16 cellular contexts compared by ENCODE assay signal in genomic region chr9:92736816-92737606, GRCh38. TPM values are rescaled to one million over a fixed set of nuclear protein-coding genes. Genes with fewer than 3 reads are reported as not detected.
A peak's percentile ranks its signal among the peaks of the same experiment; 100 is the strongest.
DNase-seq lines count a peak whose midpoint lies in the region; ATAC-seq, FAIRE-seq and TF ChIP-seq lines count a peak whose summit lies in the region.
"Had no signal": no experiment of that assay in that cellular context is flagged by ENCODE, and none has a peak within 500 bp of the region (broad histone marks: within the 10 kb centered on the region; RNA-seq: fewer than 3 reads in every experiment).

No MANE protein-coding gene starts in this region.

- TF ChIP-seq POLR2A in IMR-90 (IDR thresholded peaks at IDR 0.05; ENCODE audit: low read depth, low read length), result no peak

- peaks cover 14% of the 10 kb centered on the region for H3K4me1 ChIP-seq in IMR-90 (ENCODE audit: control insufficient read depth, insufficient read depth, low read length)
- H3K4me1 ChIP-seq in naive thymus-derived CD4-positive, alpha-beta T cell (ENCODE audit: control insufficient read depth in 2 of 2, insufficient read depth in 2 of 2, low read length in 2 of 2), result peaks cover 0 to 16% of the 10 kb centered on the region in 2 donors

- peak overlapping the region; percentile 34 for H2AK9ac ChIP-seq in IMR-90 (replicated peaks; ENCODE audit: low read depth, low read length, poor library complexity)

- no peak for TF ChIP-seq RAD21 in IMR-90 (IDR thresholded peaks at IDR 0.05; ENCODE audit: low read length)

- H3K36me3 Mint-ChIP-seq in CD14-positive monocyte, result peaks cover 1 to 9% of the 10 kb centered on the region in 2 donors
- peaks cover 0 to 4% (median 0%) of the 10 kb centered on the region in 5 donors for H3K36me3 Mint-ChIP-seq in naive thymus-derived CD4-positive, alpha-beta T cell

- in situ Hi-C loops in IMR-90 (cut with MboI; ENCODE audit: low sequenced_read_pairs) (no loop called here), astrocyte of the spinal cord (cut with HindIII; ENCODE audit: low sequenced_read_pairs) (no loop called here)

- FAIRE-seq in RCC 7860 (lab: Jason Lieb, UNC), result no peak
- FAIRE-seq: GM12891 had no signal

- H4K20me1 ChIP-seq in IMR-90 (ENCODE audit: insufficient read depth, low read length), result peaks cover 67% of the 10 kb centered on the region

- no peak overlapping the region for H2AFZ ChIP-seq in IMR-90 (replicated peaks; ENCODE audit: low read length, poor library complexity)

- H3K4ac ChIP-seq in IMR-90 (ENCODE audit: low read depth, low read length), result no peak overlapping the region

- no TSS peak for BruUV-seq in IMR-90 (replicated peaks; lab: Mats Ljungman, UMichigan)

- peaks cover 52% of the 10 kb centered on the region for H3K9me1 ChIP-seq in IMR-90 (ENCODE audit: insufficient read depth, low read length)

- H3K36me3 ChIP-seq in IMR-90 (ENCODE audit: control insufficient read depth, insufficient read depth, low read length), result no peaks in the 10 kb centered on the region
- H3K36me3 ChIP-seq in naive thymus-derived CD4-positive, alpha-beta T cell (ENCODE audit: control insufficient read depth in 2 of 3, insufficient read depth in 3 of 3, low read length in 3 of 3), result no peaks in the 10 kb centered on the region
- H3K36me3 ChIP-seq: ovary had no signal

- TF ChIP-seq CTCF in CD14-positive monocyte (IDR thresholded peaks at IDR 0.05), result no peak
- no peak for TF ChIP-seq CTCF in IMR-90 (conservative IDR thresholded peaks at IDR 0.05; ENCODE audit: low read depth, low read length)
- TF ChIP-seq CTCF in astrocyte of the spinal cord (IDR thresholded peaks at IDR 0.05; ENCODE audit: low read depth, low read length), result no peak

- DNase-seq in CD14-positive monocyte (ENCODE audit: low spot score) (no peak), IMR-90 (peak; percentile 28), astrocyte of the spinal cord (ENCODE audit: low read depth, low spot score) (peak; percentile 22), RCC 7860 (ENCODE audit: low spot score) (no peak), ureter (ENCODE audit: low spot score) (no peak)
- no peak for DNase-seq in naive thymus-derived CD4-positive, alpha-beta T cell
- DNase-seq in activated CD8-positive, alpha-beta memory T cell treated with anti-CD3 and anti-CD28 coated beads, Interleukin-2, amount 50 U/mL, for 4 hours, result no peak
- DNase-seq: activated CD4-positive, CD25-positive, alpha-beta regulatory T cell treated with anti-CD3 and anti-CD28 coated beads, Interleukin-2, amount 50 U/mL, for 72 hours; activated T-cell treated with anti-CD3 and anti-CD28 coated beads, Interleukin-2, amount 50 U/mL, for 48 hours; cerebellar nuclear complex; GOT3; NCI-H2171 had no signal

- no peak overlapping the region for H3K18ac ChIP-seq in IMR-90 (ENCODE audit: low read depth, low read length)

- no peaks in the 10 kb centered on the region for H3K27me3 Mint-ChIP-seq in CD14-positive monocyte (ENCODE audit: low read depth in 3 of 3)
- H3K27me3 Mint-ChIP-seq in naive thymus-derived CD4-positive, alpha-beta T cell, result no peaks in the 10 kb centered on the region

- CTCF ChIA-PET in IMR-90 (lab: Yijun Ruan, JAX), result interaction anchor here (0.9 kb wide), 1 partner anchor 54 kb away, joined by 3 read pairs; no protein-coding TSS in a partner anchor
- CTCF ChIA-PET in naive thymus-derived CD4-positive, alpha-beta T cell (lab: Charles Lee), result interaction anchor here (0.7 to 1.0 kb wide), 2 partner anchors 23 to 850 kb away, joined by 3 read pairs; no protein-coding TSS in a partner anchor

- no CpG with 5 or more reads among the region's 10 CpGs for WGBS in IMR-90 (ENCODE audit: extremely low coverage in 2 of 2, insufficient read length in 1 of 2), 2 experiments

- peak overlapping the region in 4 of 7 donors; percentile 15 to 80 (median 43) for H3K27ac Mint-ChIP-seq in CD14-positive monocyte
- H3K27ac Mint-ChIP-seq in naive thymus-derived CD4-positive, alpha-beta T cell, result peak overlapping the region in 5 of 9 donors; percentile 22 to 68 (median 43)

- H3K27ac ChIP-seq in IMR-90 (ENCODE audit: insufficient read depth, low read length), result no peak overlapping the region
- no peak overlapping the region for H3K27ac ChIP-seq in naive thymus-derived CD4-positive, alpha-beta T cell (ENCODE audit: low read depth, low read length)
- H3K27ac ChIP-seq: HL-60, ovary had no signal

- H3K9me3 ChIP-seq in IMR-90 (ENCODE audit: control insufficient read depth, insufficient read depth, low read length), result no peaks in the 10 kb centered on the region
- no peaks in the 10 kb centered on the region for H3K9me3 ChIP-seq in naive thymus-derived CD4-positive, alpha-beta T cell (ENCODE audit: control insufficient read depth in 2 of 3, low read length in 3 of 3)
- H3K9me3 ChIP-seq: ovary had no signal

- H3K4me2 ChIP-seq in IMR-90 (ENCODE audit: low read depth, low read length), result no peak overlapping the region

- H3K79me1 ChIP-seq in IMR-90 (ENCODE audit: low read depth in 1 of 2, low read length in 2 of 2), result peaks cover 44 to 71% of the 10 kb centered on the region in 2 experiments

- no peak for ATAC-seq in IMR-90 (ENCODE audit: low read depth)
- no peak for ATAC-seq in naive thymus-derived CD4-positive, alpha-beta T cell
- no peak for ATAC-seq in HG03521 (IDR thresholded peaks at IDR 0.05; ENCODE audit: unreplicated experiment)

- peak overlapping the region; percentile 14; the same call in 1 of the 2 replicates for H2AK5ac ChIP-seq in IMR-90 (ENCODE audit: low read depth, low read length)

- no peak overlapping the region for H3K9ac ChIP-seq in IMR-90 (ENCODE audit: low read depth, low read length)

- intact Hi-C loops in CD14-positive monocyte (cut with micrococcal nuclease) (no loop called here), IMR-90 (cut with micrococcal nuclease) (no loop called here)
- intact Hi-C loops in naive thymus-derived CD4-positive, alpha-beta T cell (cut with micrococcal nuclease), result no loop called here

- H3K4me1 Mint-ChIP-seq in CD14-positive monocyte, result peaks cover 64% of the 10 kb centered on the region
- peaks cover 45 to 80% (median 75%) of the 10 kb centered on the region in 7 donors for H3K4me1 Mint-ChIP-seq in naive thymus-derived CD4-positive, alpha-beta T cell

- no peaks in the 10 kb centered on the region for H3K27me3 ChIP-seq in IMR-90 (ENCODE audit: control insufficient read depth, insufficient read depth, low read length)
- no peaks in the 10 kb centered on the region for H3K27me3 ChIP-seq in naive thymus-derived CD4-positive, alpha-beta T cell (ENCODE audit: control insufficient read depth in 2 of 2, insufficient read depth in 2 of 2, low read length in 2 of 2)
- H3K27me3 ChIP-seq: ovary had no signal

- no peak overlapping the region for H2BK15ac ChIP-seq in IMR-90 (ENCODE audit: low read depth, low read length)

- no peak overlapping the region for H4K91ac ChIP-seq in IMR-90 (ENCODE audit: insufficient read depth, low read depth, low read length)

- H3K56ac ChIP-seq in IMR-90 (ENCODE audit: extremely low read depth, insufficient read depth, low read length), result no peak overlapping the region

- H2BK120ac ChIP-seq in IMR-90 (ENCODE audit: low read depth, low read length), result no peak overlapping the region

- H2BK20ac ChIP-seq in IMR-90 (ENCODE audit: low read depth, low read length), result no peak overlapping the region

- H3K4me3 ChIP-seq in IMR-90 (ENCODE audit: insufficient read depth, low read depth, low read length), result no peak overlapping the region
- no peak overlapping the region for H3K4me3 ChIP-seq in astrocyte of the spinal cord (ENCODE audit: low read depth, low read length)
- H3K4me3 ChIP-seq in naive thymus-derived CD4-positive, alpha-beta T cell (ENCODE audit: low read length), result no peak overlapping the region
- H3K4me3 ChIP-seq: ovary had no signal

- POLR2A ChIA-PET in IMR-90 (lab: Charles Lee; ENCODE audit: unreplicated experiment), result no interaction called here
- POLR2A ChIA-PET in naive thymus-derived CD4-positive, alpha-beta T cell (lab: Charles Lee), result no interaction called here

- no peak overlapping the region for H3K4me3 Mint-ChIP-seq in CD14-positive monocyte
- no peak overlapping the region for H3K4me3 Mint-ChIP-seq in naive thymus-derived CD4-positive, alpha-beta T cell

- H4K8ac ChIP-seq in IMR-90 (ENCODE audit: low read depth in 2 of 2, low read length in 2 of 2), result no peak overlapping the region

- H3K23ac ChIP-seq in IMR-90 (ENCODE audit: low read depth, low read length), result no peak overlapping the region

- H3K9me3 Mint-ChIP-seq in CD14-positive monocyte, result no peaks in the 10 kb centered on the region
- no peaks in the 10 kb centered on the region for H3K9me3 Mint-ChIP-seq in naive thymus-derived CD4-positive, alpha-beta T cell

- no peak overlapping the region for H2BK5ac ChIP-seq in IMR-90 (ENCODE audit: low read depth, low read length, poor library complexity, severe bottlenecking)

- no peak overlapping the region for H3K14ac ChIP-seq in IMR-90 (replicated peaks; ENCODE audit: low read depth, low read length)

- dilution Hi-C loops in IMR-90 (cut with HindIII; ENCODE audit: low sequenced_read_pairs, unreplicated experiment), result no loop called here

- no peak overlapping the region for H4K5ac ChIP-seq in IMR-90 (ENCODE audit: low read depth, low read length)

TF ChIP-seq in IMR-90, 13 proteins besides CTCF, POLR2A, EP300 and RAD21 (continues in another document):
- no peak for TF ChIP-seq SMC3 (IDR thresholded peaks at IDR 0.05; ENCODE audit: low read depth, low read length)
- no peak for TF ChIP-seq USF2 (IDR thresholded peaks at IDR 0.05; ENCODE audit: low read depth, low read length)
- no peak for TF ChIP-seq FOS (IDR thresholded peaks at IDR 0.05; ENCODE audit: low read depth, low read length)
- no peak for TF ChIP-seq NFE2L2 (IDR thresholded peaks at IDR 0.05; ENCODE audit: low read depth, low read length)
- no peak for TF ChIP-seq MXI1 (IDR thresholded peaks at IDR 0.05; ENCODE audit: borderline replicate concordance, low read depth, low read length)
- TF ChIP-seq RFX5 (IDR thresholded peaks at IDR 0.05; ENCODE audit: low read depth, low read length), result no peak
- TF ChIP-seq CHD1 (IDR thresholded peaks at IDR 0.05; ENCODE audit: low read depth, low read length), result no peak
- TF ChIP-seq RCOR1 (IDR thresholded peaks at IDR 0.05; ENCODE audit: insufficient replicate concordance, low read length), result no peak

RNA-seq across cellular contexts. Expression of gene BICD2, which starts 27.6 kb away (rescaled TPM):
- 10 to 100 TPM; 13.8 to 25.6 TPM for polyA plus RNA-seq in CD14-positive monocyte
- 35.7 and 42.2 TPM in 2 replicates for total RNA-seq in IMR-90 (2012; rRNA removed)
- 21.1 and 21.5 TPM in 2 replicates for polyA plus RNA-seq in IMR-90 (2012; rRNA removed)
- 13.1 and 22.4 TPM in 2 replicates for polyA plus RNA-seq in IMR-90 (2012; cell fraction: cytosol; rRNA removed)
- 13.6 and 16.6 TPM in 2 replicates for polyA plus RNA-seq in IMR-90 (2012; cell fraction: nucleus; rRNA removed; ENCODE audit: low replicate concordance)
- 10 to 100 TPM; 20.2 to 28.8 (median 28.0) TPM for total RNA-seq in naive thymus-derived CD4-positive, alpha-beta T cell
- 10 to 100 TPM in 1 of 2 donors, 1 to 10 TPM in 1; 7.4 to 20.8 TPM for polyA plus RNA-seq in naive thymus-derived CD4-positive, alpha-beta T cell
- total RNA-seq in ureter, result 28.5 TPM

Comparison
In these comparisons a context has a peak if more than half of its experiments do, and no peak if none do; other contexts are left out.
1. DNase-seq: peak in IMR-90 (single experiment) and astrocyte of the spinal cord (single experiment); none in CD14-positive monocyte (single experiment), naive thymus-derived CD4-positive, alpha-beta T cell (0 of 9), RCC 7860 (single experiment), activated CD8-positive, alpha-beta memory T cell treated with anti-CD3 and anti-CD28 coated beads, Interleukin-2, amount 50 U/mL, for 4 hours (single experiment) and ureter (single experiment).